ENCODE assay signal across 13 cellular contexts in the genomic region with DNA sequence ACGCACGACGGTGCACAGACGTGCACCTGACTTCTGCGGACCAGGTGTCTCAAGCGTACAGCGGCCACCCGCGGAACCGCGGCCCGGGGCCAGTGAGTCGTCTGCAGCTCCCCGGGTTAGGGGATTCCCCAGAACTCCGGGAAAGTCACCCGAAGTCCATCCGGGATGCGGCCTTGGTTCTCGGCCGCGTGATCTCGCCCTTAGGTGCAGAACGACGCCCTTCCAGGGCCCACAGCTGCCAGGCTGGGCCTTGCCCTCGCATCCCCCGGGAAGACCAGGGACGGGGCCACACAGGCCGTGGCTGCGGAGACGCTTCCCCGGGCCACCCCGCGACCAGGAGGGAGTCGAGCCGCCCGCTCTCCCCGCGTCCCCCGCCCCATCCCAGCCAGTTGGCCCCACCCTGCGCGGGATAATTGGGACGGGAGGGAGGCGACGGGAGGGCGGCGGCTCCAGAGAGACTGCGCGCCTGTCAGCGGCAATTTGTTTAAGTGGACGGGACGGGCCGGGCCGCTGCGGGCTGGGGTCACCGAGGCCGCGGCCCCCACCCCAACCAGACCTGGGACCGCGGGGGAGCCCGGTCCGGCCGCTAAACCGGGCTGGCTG. TPM values are rescaled to one million over a fixed set of nuclear protein-coding genes. Genes with fewer than 3 reads are reported as not detected.
DNase-seq lines count a peak whose midpoint lies in the region; ATAC-seq and TF ChIP-seq lines count a peak whose summit lies in the region.
"Had no signal": no experiment of that assay in that cellular context is flagged by ENCODE, and none has a peak within 500 bp of the region (broad histone marks: within the 10 kb centered on the region; RNA-seq: fewer than 3 reads in every experiment).

No MANE protein-coding gene starts in this region.

- 8 to 10% methylated on average over 39 to 63 of the region's 63 CpGs for WGBS in esophagus, 2 donors
- WGBS in thyroid gland, 2 donors: 18 to 30% methylated on average over 7 to 8 of the region's 63 CpGs

- intact Hi-C loops in thyroid gland (cut with DNase I): loop anchor here (5.0 kb wide), 1 partner anchor 189 kb away; no protein-coding TSS in a partner anchor
- intact Hi-C loops in activated CD4-positive, alpha-beta memory T cell treated with anti-CD3 and anti-CD28 coated beads for 36 hours (cut with micrococcal nuclease): no loop called here

- no peak overlapping the region for H3K27ac Mint-ChIP-seq in activated CD4-positive, alpha-beta memory T cell treated with anti-CD3 and anti-CD28 coated beads for 36 hours
- H3K27ac Mint-ChIP-seq: stimulated activated effector memory CD8-positive, alpha-beta T cell treated with anti-CD3 and anti-CD28 coated beads, Interleukin-12 subunit alpha, Interleukin-12 subunit beta, amount 100 ng/mL, for 72 hours had no signal

- no peak for DNase-seq in NT2/D1 (ENCODE audit: low read depth, low spot score)
- no peak for DNase-seq in thyroid gland
- DNase-seq in activated CD4-positive, alpha-beta memory T cell treated with anti-CD3 and anti-CD28 coated beads for 36 hours: no peak
- no peak for DNase-seq in NOMO-1 treated with dmso at 0.1 percent for 144 hours (lab: John Stamatoyannopoulos, UW; ENCODE audit: unreplicated experiment)
- DNase-seq: activated T-cell treated with anti-CD3 and anti-CD28 coated beads, Interleukin-2, amount 50 U/mL, for 1 hour; foreskin melanocyte; NCI-H1417 treated with DMSO at 0.1 percent for 48 hours had no signal

- CTCF ChIA-PET in activated CD4-positive, alpha-beta memory T cell treated with anti-CD3 and anti-CD28 coated beads for 36 hours (lab: Charles Lee): interaction anchor here (1.0 kb wide), 1 partner anchor 16 kb away, joined by 3 read pairs; no protein-coding TSS in a partner anchor

- no peaks in the 10 kb centered on the region for H3K36me3 ChIP-seq in NT2/D1 (ENCODE audit: insufficient read depth, insufficient read length, low read length)
- H3K36me3 ChIP-seq in esophagus (ENCODE audit: control insufficient read depth in 2 of 2, insufficient read depth in 2 of 2, low read length in 1 of 2): peaks cover 0 to 3% of the 10 kb centered on the region in 2 donors
- no peaks in the 10 kb centered on the region for H3K36me3 ChIP-seq in mucosa of stomach (ENCODE audit: control insufficient read depth, insufficient read depth, low read length)
- H3K36me3 ChIP-seq in thyroid gland: no peaks in the 10 kb centered on the region

- peaks cover 20% of the 10 kb centered on the region for H3K4me1 ChIP-seq in NT2/D1 (ENCODE audit: insufficient read depth, insufficient read length)
- H3K4me1 ChIP-seq in esophagus (ENCODE audit: control insufficient read depth in 2 of 2, insufficient read depth in 2 of 2, low read length in 1 of 2): peaks cover 21 to 24% of the 10 kb centered on the region in 2 donors
- H3K4me1 ChIP-seq in mucosa of stomach (ENCODE audit: control insufficient read depth, insufficient read depth, low read length): peaks cover 36% of the 10 kb centered on the region
- peaks cover 18 to 32% of the 10 kb centered on the region in 2 donors for H3K4me1 ChIP-seq in thyroid gland

- H3K27me3 ChIP-seq in NT2/D1 (ENCODE audit: insufficient read depth, insufficient read length): peaks cover 75% of the 10 kb centered on the region
- H3K27me3 ChIP-seq in esophagus (ENCODE audit: control insufficient read depth in 1 of 2, insufficient read depth in 2 of 2, low read length in 2 of 2): peaks cover 0 to 32% of the 10 kb centered on the region in 2 donors
- H3K27me3 ChIP-seq in mucosa of stomach (ENCODE audit: control insufficient read depth, insufficient read depth, low read length): peaks cover 64% of the 10 kb centered on the region
- peaks cover 16% of the 10 kb centered on the region for H3K27me3 ChIP-seq in thyroid gland

- H3K9me3 ChIP-seq in NT2/D1 (ENCODE audit: insufficient read depth, low read length) (no peaks in the 10 kb centered on the region), esophagus (ENCODE audit: control insufficient read depth in 2 of 2, insufficient read depth in 1 of 2, low read depth in 1 of 2, low read length in 1 of 2) (peaks cover 0 to 5% of the 10 kb centered on the region in 2 donors), mucosa of stomach (ENCODE audit: control insufficient read depth, low read length) (no peaks in the 10 kb centered on the region), thyroid gland (no peaks in the 10 kb centered on the region)

- H3K27ac ChIP-seq in esophagus (ENCODE audit: low read depth in 2 of 2, low read length in 1 of 2) (peak overlapping the region; percentile 44 to 89), thyroid gland (peak overlapping the region in 2 of 3 donors; percentile 66 to 95)

- TF ChIP-seq POLR2A in thyroid gland (IDR thresholded peaks at IDR 0.05): no peak

- no peak for TF ChIP-seq CTCF in thyroid gland (IDR thresholded peaks at IDR 0.05)

- no peaks in the 10 kb centered on the region for H3K36me3 Mint-ChIP-seq in activated CD4-positive, alpha-beta memory T cell treated with anti-CD3 and anti-CD28 coated beads for 36 hours
- H3K36me3 Mint-ChIP-seq: stimulated activated effector memory CD8-positive, alpha-beta T cell treated with anti-CD3 and anti-CD28 coated beads, Interleukin-12 subunit alpha, Interleukin-12 subunit beta, amount 100 ng/mL, for 72 hours had no signal

- H3K4me3 Mint-ChIP-seq in activated CD4-positive, alpha-beta memory T cell treated with anti-CD3 and anti-CD28 coated beads for 36 hours: no peak overlapping the region
- H3K4me3 Mint-ChIP-seq: memory B cell; stimulated activated effector memory CD8-positive, alpha-beta T cell treated with anti-CD3 and anti-CD28 coated beads, Interleukin-12 subunit alpha, Interleukin-12 subunit beta, amount 100 ng/mL, for 72 hours had no signal

- peaks cover 17% of the 10 kb centered on the region for H3K4me1 Mint-ChIP-seq in activated CD4-positive, alpha-beta memory T cell treated with anti-CD3 and anti-CD28 coated beads for 36 hours (ENCODE audit: low read depth)

- peak overlapping the region; percentile 24 for H3K4me3 ChIP-seq in NT2/D1 (ENCODE audit: insufficient read length, low read depth)
- peak overlapping the region; percentile 20 to 51 for H3K4me3 ChIP-seq in esophagus (ENCODE audit: low read depth in 1 of 2, low read length in 2 of 2)
- no peak overlapping the region for H3K4me3 ChIP-seq in mucosa of stomach (ENCODE audit: low read length)
- H3K4me3 ChIP-seq in thyroid gland (replicated peaks in 1 of 3): peak overlapping the region in 1 of 3 donors; percentile 73

- POLR2A ChIA-PET in activated CD4-positive, alpha-beta memory T cell treated with anti-CD3 and anti-CD28 coated beads for 36 hours (lab: Charles Lee): no interaction called here

- no peak overlapping the region for H3K9ac ChIP-seq in NT2/D1 (ENCODE audit: insufficient read length, low read depth)
- peak overlapping the region; percentile 41 for H3K9ac ChIP-seq in mucosa of stomach (ENCODE audit: low read length)

- no peak for ATAC-seq in HG03108 (IDR thresholded peaks at IDR 0.05; ENCODE audit: unreplicated experiment)
- ATAC-seq: stimulated activated effector memory CD8-positive, alpha-beta T cell treated with anti-CD3 and anti-CD28 coated beads, Interleukin-12 subunit alpha, Interleukin-12 subunit beta, amount 100 ng/mL, for 72 hours had no signal

- H3K27me3 Mint-ChIP-seq in activated CD4-positive, alpha-beta memory T cell treated with anti-CD3 and anti-CD28 coated beads for 36 hours: peaks cover 37% of the 10 kb centered on the region

- H3K9me3 Mint-ChIP-seq in activated CD4-positive, alpha-beta memory T cell treated with anti-CD3 and anti-CD28 coated beads for 36 hours: no peaks in the 10 kb centered on the region
- H3K9me3 Mint-ChIP-seq: memory B cell; stimulated activated effector memory CD8-positive, alpha-beta T cell treated with anti-CD3 and anti-CD28 coated beads, Interleukin-12 subunit alpha, Interleukin-12 subunit beta, amount 100 ng/mL, for 72 hours had no signal

RNA-seq across cellular contexts. Expression of gene TBX2, which starts 3.6 kb away (rescaled TPM):
- polyA plus RNA-seq in esophagus: 1 to 10 TPM; 5.6 to 6.2 TPM
- 10 to 100 TPM in 2 of 4 donors, 1 to 10 TPM in 2; 5.3 to 20.2 (median 11.0) TPM for total RNA-seq in thyroid gland
- under 1 TPM in 1 of 2 experiments, not detected in 1; 0.05 TPM for total RNA-seq in activated CD4-positive, alpha-beta memory T cell treated with anti-CD3 and anti-CD28 coated beads for 36 hours

RNA-seq across cellular contexts. Expression of gene TBX4, which starts 56.1 kb away (rescaled TPM):
- under 1 TPM in 1 of 2 donors, not detected in 1; 0.01 TPM for polyA plus RNA-seq in esophagus
- total RNA-seq in thyroid gland: under 1 TPM in 1 of 4 donors, not detected in 3; 0.54 TPM
- total RNA-seq in activated CD4-positive, alpha-beta memory T cell treated with anti-CD3 and anti-CD28 coated beads for 36 hours: not detected
- total RNA-seq: bronchial epithelial cell had no signal

Comparison
In these comparisons a context has a peak if more than half of its experiments do, and no peak if none do; other contexts are left out.
1. RNA of gene TBX2, which starts 3.6 kb away (total RNA-seq): 5.3 to 20.2 TPM in thyroid gland; 0.05 TPM in activated CD4-positive, alpha-beta memory T cell treated with anti-CD3 and anti-CD28 coated beads for 36 hours; every median in the first group is over 4 times any median in the second.